1 cellular context compared by ENCODE assay signal in the genomic region with DNA sequence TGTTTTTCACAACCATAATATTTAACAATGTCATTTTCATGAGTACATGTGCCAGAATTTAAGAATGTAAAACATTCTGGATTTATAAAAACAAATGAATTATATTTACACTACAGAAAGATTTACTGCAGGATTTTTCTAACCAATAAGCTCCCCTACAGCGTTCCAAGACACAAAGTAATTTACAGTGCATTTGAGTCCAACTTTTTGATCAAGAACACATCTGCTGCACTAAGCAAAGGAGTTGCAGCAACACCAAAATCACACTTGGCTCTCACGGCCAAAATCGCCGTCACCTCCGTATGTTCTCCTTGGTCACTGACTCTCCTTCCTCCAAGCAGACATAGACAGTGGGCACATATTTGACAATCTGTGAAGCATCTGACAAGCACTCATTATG.
TF ChIP-seq lines count a peak whose summit lies in the region.

No MANE protein-coding gene starts in this region.

TF ChIP-seq in neural cell, 6 proteins besides CTCF, POLR2A, EP300 and RAD21 (continued from another document):
- TF ChIP-seq, protein P1, sequence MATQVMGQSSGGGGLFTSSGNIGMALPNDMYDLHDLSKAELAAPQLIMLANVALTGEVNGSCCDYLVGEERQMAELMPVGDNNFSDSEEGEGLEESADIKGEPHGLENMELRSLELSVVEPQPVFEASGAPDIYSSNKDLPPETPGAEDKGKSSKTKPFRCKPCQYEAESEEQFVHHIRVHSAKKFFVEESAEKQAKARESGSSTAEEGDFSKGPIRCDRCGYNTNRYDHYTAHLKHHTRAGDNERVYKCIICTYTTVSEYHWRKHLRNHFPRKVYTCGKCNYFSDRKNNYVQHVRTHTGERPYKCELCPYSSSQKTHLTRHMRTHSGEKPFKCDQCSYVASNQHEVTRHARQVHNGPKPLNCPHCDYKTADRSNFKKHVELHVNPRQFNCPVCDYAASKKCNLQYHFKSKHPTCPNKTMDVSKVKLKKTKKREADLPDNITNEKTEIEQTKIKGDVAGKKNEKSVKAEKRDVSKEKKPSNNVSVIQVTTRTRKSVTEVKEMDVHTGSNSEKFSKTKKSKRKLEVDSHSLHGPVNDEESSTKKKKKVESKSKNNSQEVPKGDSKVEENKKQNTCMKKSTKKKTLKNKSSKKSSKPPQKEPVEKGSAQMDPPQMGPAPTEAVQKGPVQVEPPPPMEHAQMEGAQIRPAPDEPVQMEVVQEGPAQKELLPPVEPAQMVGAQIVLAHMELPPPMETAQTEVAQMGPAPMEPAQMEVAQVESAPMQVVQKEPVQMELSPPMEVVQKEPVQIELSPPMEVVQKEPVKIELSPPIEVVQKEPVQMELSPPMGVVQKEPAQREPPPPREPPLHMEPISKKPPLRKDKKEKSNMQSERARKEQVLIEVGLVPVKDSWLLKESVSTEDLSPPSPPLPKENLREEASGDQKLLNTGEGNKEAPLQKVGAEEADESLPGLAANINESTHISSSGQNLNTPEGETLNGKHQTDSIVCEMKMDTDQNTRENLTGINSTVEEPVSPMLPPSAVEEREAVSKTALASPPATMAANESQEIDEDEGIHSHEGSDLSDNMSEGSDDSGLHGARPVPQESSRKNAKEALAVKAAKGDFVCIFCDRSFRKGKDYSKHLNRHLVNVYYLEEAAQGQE (IDR thresholded peaks at IDR 0.05; ENCODE audit: borderline replicate concordance), result no peak
- no peak for TF ChIP-seq POLR2AphosphoS5 (IDR thresholded peaks at IDR 0.05)
